ENCODE assay signal across 11 cellular contexts in genomic region chr1:224213438-224214119, GRCh38. TPM values are rescaled to one million over a fixed set of nuclear protein-coding genes. Genes with fewer than 3 reads are reported as not detected.
DNase-seq lines count a peak whose midpoint lies in the region; ATAC-seq and TF ChIP-seq lines count a peak whose summit lies in the region.
"Had no signal": no experiment of that assay in that cellular context is flagged by ENCODE, and none has a peak within 500 bp of the region (broad histone marks: within the 10 kb centered on the region; RNA-seq: fewer than 3 reads in every experiment).

No MANE protein-coding gene starts in this region.

- H3K27me3 ChIP-seq in cardiac muscle cell = no peaks in the 10 kb centered on the region
- no peaks in the 10 kb centered on the region for H3K27me3 ChIP-seq in thyroid gland

- H3K4me1 ChIP-seq in cardiac muscle cell (ENCODE audit: low read depth) = peaks cover 30% of the 10 kb centered on the region
- H3K4me1 ChIP-seq in thyroid gland = peaks cover 37% of the 10 kb centered on the region in 2 donors

- POLR2A ChIA-PET in activated B cell treated with CpG ODN at 0.5 μM for 24 hours (lab: Charles Lee) = interaction anchor here (0.6 to 1.5 kb wide), 8 partner anchors 8 to 54 kb away, joined by 3 to 13 read pairs (median 5); partner anchors contain the start of gene DEGS1

- intact Hi-C loops in Right ventricle myocardium superior (cut with DNase I) (no loop called here), activated B cell treated with CpG ODN at 0.5 μM for 24 hours (cut with micrococcal nuclease) (loop anchor here (1.0 kb wide), 2 partner anchors 10 to 31 kb away; no protein-coding TSS in a partner anchor), thyroid gland (cut with DNase I) (no loop called here)

- H3K27me3 Mint-ChIP-seq in activated B cell treated with CpG ODN at 0.5 μM for 24 hours = no peaks in the 10 kb centered on the region

- 31 to 40% methylated on average over 4 of the region's 4 CpGs for WGBS in thyroid gland, 2 donors

- TF ChIP-seq CTCF in cardiac muscle cell (IDR thresholded peaks at IDR 0.05; ENCODE audit: low read depth, low read length) (no peak), activated B cell treated with CpG ODN at 0.5 μM for 24 hours (IDR thresholded peaks at IDR 0.05) (no peak), thyroid gland (IDR thresholded peaks at IDR 0.05) (no peak)

- no peak overlapping the region for H3K4me3 Mint-ChIP-seq in activated B cell treated with CpG ODN at 0.5 μM for 24 hours

- CTCF ChIA-PET in activated B cell treated with CpG ODN at 0.5 μM for 24 hours (lab: Charles Lee) = no interaction called here

- H3K36me3 Mint-ChIP-seq in activated B cell treated with CpG ODN at 0.5 μM for 24 hours (ENCODE audit: low read depth) = no peaks in the 10 kb centered on the region

- ATAC-seq in Right ventricle myocardium superior (ENCODE audit: poor library complexity) (no peak), activated B cell treated with CpG ODN at 0.5 μM for 24 hours (ENCODE audit: low read depth) (peak; percentile 72), HG03135 (IDR thresholded peaks at IDR 0.05; ENCODE audit: unreplicated experiment) (no peak), GM21825 (IDR thresholded peaks at IDR 0.05; ENCODE audit: unreplicated experiment) (no peak)

- H3K4me3 ChIP-seq in cardiac muscle cell = no peak overlapping the region
- H3K4me3 ChIP-seq in thyroid gland (replicated peaks in 1 of 3) = no peak overlapping the region

- DNase-seq in cardiac muscle cell (ENCODE audit: low read depth in 1 of 2, low spot score in 1 of 2) (peak in 1 of 2 donors; percentile 73), Right ventricle myocardium superior (no peak), activated B cell treated with CpG ODN at 0.5 μM for 24 hours (no peak), left kidney (ENCODE audit: low read depth, low spot score) (peak; percentile 76), thyroid gland (peak; percentile 77 to 88)
- DNase-seq in activated CD4-positive, alpha-beta T cell treated with anti-CD3 and anti-CD28 coated beads for 4 hours = no peak
- DNase-seq: caudate nucleus; stimulated activated CD4-positive, alpha-beta T cell treated with anti-CD3 and anti-CD28 coated beads, Interleukin-4, amount 100 ng/mL, for 4 hours; substantia nigra had no signal

- peak overlapping the region; percentile 85 for H3K27ac Mint-ChIP-seq in activated B cell treated with CpG ODN at 0.5 μM for 24 hours

- peaks cover 29% of the 10 kb centered on the region for H3K4me1 Mint-ChIP-seq in activated B cell treated with CpG ODN at 0.5 μM for 24 hours

- no peaks in the 10 kb centered on the region for H3K9me3 ChIP-seq in cardiac muscle cell (ENCODE audit: low read depth)
- H3K9me3 ChIP-seq in thyroid gland = no peaks in the 10 kb centered on the region

- peak in 1 of 2 donors; percentile 38 for TF ChIP-seq POLR2A in thyroid gland (IDR thresholded peaks at IDR 0.05)

- H3K36me3 ChIP-seq in cardiac muscle cell (no peaks in the 10 kb centered on the region), thyroid gland (no peaks in the 10 kb centered on the region)

- H3K9me3 Mint-ChIP-seq in activated B cell treated with CpG ODN at 0.5 μM for 24 hours = no peaks in the 10 kb centered on the region

- peak overlapping the region; percentile 98 for H3K27ac ChIP-seq in cardiac muscle cell
- H3K27ac ChIP-seq in thyroid gland = peak overlapping the region; percentile 78 to 97 (median 81)

RNA-seq across cellular contexts. Expression of gene DEGS1, which starts 30.5 kb away (rescaled TPM):
- total RNA-seq in cardiac muscle cell (36.4 and 56.6 TPM in 2 replicates), Right ventricle myocardium superior (56.9 TPM), activated B cell treated with CpG ODN at 0.5 μM for 24 hours (55.5 and 55.9 TPM in 2 replicates), thyroid gland (100 to 1,000 TPM in 2 of 4 donors, 10 to 100 TPM in 2; 87.7 to 138 (median 101) TPM)
- polyA plus RNA-seq in cardiac muscle cell = 93.1 and 98.2 TPM in 2 replicates

Comparison
In these comparisons a context has a peak if more than half of its experiments do, and no peak if none do; other contexts are left out.
1. DNase-seq: peak in left kidney (single experiment) and thyroid gland (2 of 2); none in Right ventricle myocardium superior (single experiment), activated B cell treated with CpG ODN at 0.5 μM for 24 hours (single experiment) and activated CD4-positive, alpha-beta T cell treated with anti-CD3 and anti-CD28 coated beads for 4 hours (0 of 2).